17 cellular contexts compared by ENCODE assay signal in the genomic region with DNA sequence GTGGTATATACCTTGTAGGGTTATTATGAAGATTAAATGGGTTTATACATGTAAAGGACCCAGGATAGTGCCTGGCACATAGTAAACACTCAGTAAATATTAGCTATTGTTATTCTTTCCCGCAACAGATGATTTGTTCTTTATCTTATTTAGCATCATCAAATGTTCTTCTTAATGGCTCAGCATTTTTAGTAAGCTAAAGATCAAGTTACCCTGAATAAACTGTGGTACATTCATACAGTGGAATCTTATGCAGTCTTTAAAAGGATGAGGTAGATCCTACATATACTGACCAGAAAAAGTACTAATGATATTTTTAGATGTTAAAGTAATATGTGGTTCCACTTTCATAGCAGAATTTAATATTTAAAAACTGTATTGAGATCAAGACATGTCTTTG.
DNase-seq lines count a peak whose midpoint lies in the region; ATAC-seq, FAIRE-seq and TF ChIP-seq lines count a peak whose summit lies in the region.
"Had no signal": no experiment of that assay in that cellular context is flagged by ENCODE, and none has a peak within 500 bp of the region (broad histone marks: within the 10 kb centered on the region; RNA-seq: fewer than 3 reads in every experiment).

No MANE protein-coding gene starts in this region.

- H3K4me3 ChIP-seq in SK-N-SH (ENCODE audit: low read depth in 2 of 2, low read length in 1 of 2): no peak overlapping the region
- H3K4me3 ChIP-seq in GM12878: peak overlapping the region; percentile 66
- no peak overlapping the region for H3K4me3 ChIP-seq in tibial artery
- no peak overlapping the region for H3K4me3 ChIP-seq in body of pancreas
- H3K4me3 ChIP-seq: BLaER1, GM23248 had no signal

- RAD21 ChIA-PET in GM12878 (lab: Charles Lee; ENCODE audit: unreplicated experiment): interaction anchor here (1.1 to 1.5 kb wide), 2 partner anchors 30 to 34 kb away, joined by 4 to 5 read pairs; no protein-coding TSS in a partner anchor

- no peak for TF ChIP-seq RAD21 in SK-N-SH (IDR thresholded peaks at IDR 0.05; ENCODE audit: low read length)
- TF ChIP-seq RAD21 in GM12878 (IDR thresholded peaks at IDR 0.05; ENCODE audit: insufficient read depth, low read depth, low read length): no peak

- H3K36me3 Mint-ChIP-seq in osteocyte (ENCODE audit: unreplicated experiment): peaks cover 3% of the 10 kb centered on the region
- H3K36me3 Mint-ChIP-seq: CD8-positive, alpha-beta memory T cell had no signal

- no peaks in the 10 kb centered on the region for H3K36me3 ChIP-seq in SK-N-SH (replicated peaks in 1 of 2; ENCODE audit: control insufficient read depth in 1 of 2, insufficient read depth in 2 of 2, low read length in 1 of 2)
- no peaks in the 10 kb centered on the region; a peak in 1 of 4 replicates for H3K36me3 ChIP-seq in GM12878 (ENCODE audit: control insufficient read depth in 2 of 2, insufficient read depth in 2 of 2, low read length in 1 of 2)
- H3K36me3 ChIP-seq in tibial artery: no peaks in the 10 kb centered on the region
- no peaks in the 10 kb centered on the region for H3K36me3 ChIP-seq in body of pancreas (replicated peaks in 1 of 2; ENCODE audit: insufficient read depth in 1 of 2, low read depth in 2 of 2)
- H3K36me3 ChIP-seq: BLaER1 had no signal

- H3K27ac ChIP-seq in SK-N-SH (ENCODE audit: low read depth in 2 of 2, low read length in 1 of 2) (no peak overlapping the region), GM12878 (ENCODE audit: control insufficient read depth, insufficient read depth) (no peak overlapping the region; the same call in 1 of the 2 replicates), tibial artery (peak overlapping the region; percentile 77 to 83), body of pancreas (no peak overlapping the region)
- H3K27ac ChIP-seq: 22Rv1, BLaER1, GM23248 had no signal

- H3K9me2 ChIP-seq in SK-N-SH: no peaks in the 10 kb centered on the region

- H3K9ac ChIP-seq in SK-N-SH (no peak overlapping the region), GM12878 (ENCODE audit: control insufficient read depth, insufficient read depth, low read length) (no peak overlapping the region)
- H3K9ac ChIP-seq: BLaER1, GM23248 had no signal

- no peaks in the 10 kb centered on the region for H3K27me3 Mint-ChIP-seq in osteocyte (ENCODE audit: unreplicated experiment)
- H3K27me3 Mint-ChIP-seq: CD8-positive, alpha-beta memory T cell had no signal

- TF ChIP-seq CTCF in SK-N-SH (IDR thresholded peaks at IDR 0.05) (no peak), GM12878 (IDR thresholded peaks at IDR 0.05 in 2 of 3, conservative IDR thresholded peaks at IDR 0.05 in 1 of 3; ENCODE audit: control insufficient read depth in 2 of 3, extremely low read depth in 1 of 3, insufficient read depth in 1 of 3, low read depth in 3 of 3, low read length in 3 of 3) (no peak), osteocyte (IDR thresholded peaks at IDR 0.05) (no peak), tibial artery (IDR thresholded peaks at IDR 0.05) (no peak), body of pancreas (IDR thresholded peaks at IDR 0.05) (no peak)

- H3K4me2 ChIP-seq in SK-N-SH (no peak overlapping the region), GM12878 (ENCODE audit: control insufficient read depth, insufficient read depth) (peak overlapping the region; percentile 54)
- H3K4me2 ChIP-seq: BLaER1 had no signal

- H3K27me3 ChIP-seq in SK-N-SH (ENCODE audit: insufficient read depth) (no peaks in the 10 kb centered on the region), GM12878 (replicated peaks in 1 of 2; ENCODE audit: control insufficient read depth in 2 of 2, insufficient read depth in 2 of 2, low read length in 1 of 2) (no peaks in the 10 kb centered on the region), tibial artery (no peaks in the 10 kb centered on the region), body of pancreas (no peaks in the 10 kb centered on the region)
- H3K27me3 ChIP-seq: BLaER1 had no signal

- H2AFZ ChIP-seq in SK-N-SH (ENCODE audit: low read depth) (no peak overlapping the region), GM12878 (ENCODE audit: control insufficient read depth, low read depth, low read length) (no peak overlapping the region)
- H2AFZ ChIP-seq: GM23248 had no signal

- H3F3A ChIP-seq in SK-N-SH (replicated peaks; ENCODE audit: insufficient read depth): peaks cover 4% of the 10 kb centered on the region

- intact Hi-C loops in GM12878 (cut with micrococcal nuclease; ENCODE audit: unreplicated experiment): loop anchor here (10.0 kb wide), 1 partner anchor 1166 kb away; the partner anchor contains the start of gene LSM8
- intact Hi-C loops in tibial artery (cut with DNase I; ENCODE audit: low total_unique reads): no loop called here
- intact Hi-C loops in body of pancreas (cut with DNase I): no loop called here

- SMC1A ChIA-PET in GM12878 (lab: Charles Lee; ENCODE audit: uncharacterized antibody, unreplicated experiment): interaction anchor here (1.1 to 8.4 kb wide), 3 partner anchors 9 to 92 kb away, joined by 3 to 97 read pairs (median 12); no protein-coding TSS in a partner anchor

- H3K4me3 Mint-ChIP-seq in osteocyte (ENCODE audit: unreplicated experiment): no peak overlapping the region
- H3K4me3 Mint-ChIP-seq: CD8-positive, alpha-beta memory T cell had no signal

- no peaks in the 10 kb centered on the region for H4K20me1 ChIP-seq in SK-N-SH (ENCODE audit: insufficient read depth)
- no peaks in the 10 kb centered on the region for H4K20me1 ChIP-seq in GM12878 (ENCODE audit: control insufficient read depth, insufficient read depth)

- peaks cover 55% of the 10 kb centered on the region for H3K4me1 Mint-ChIP-seq in osteocyte (ENCODE audit: unreplicated experiment)

- no TSS peak for BruUV-seq in GM12878 (replicated peaks; lab: Mats Ljungman, UMichigan)

- POLR2A ChIA-PET in SK-N-SH (lab: Yijun Ruan, JAX) (no interaction called here), GM12878 (lab: Charles Lee) (no interaction called here)

- H3K9me3 ChIP-seq in SK-N-SH (no peaks in the 10 kb centered on the region), GM12878 (replicated peaks; ENCODE audit: control insufficient read depth, insufficient read depth, low read length) (no peaks in the 10 kb centered on the region), tibial artery (no peaks in the 10 kb centered on the region), body of pancreas (no peaks in the 10 kb centered on the region)
- H3K9me3 ChIP-seq: BLaER1, Caco-2 had no signal

- WGBS in SK-N-SH (ENCODE audit: low lambda C conversion rate): 100% methylated on average over 1 of the region's 1 CpG
- 90% methylated on average over 1 of the region's 1 CpG for WGBS in GM12878 (ENCODE audit: insufficient coverage, insufficient replicate concordance, low lambda C conversion rate, missing lambda C conversion rate)
- WGBS in body of pancreas, 2 donors: 65 to 68% methylated on average over 1 of the region's 1 CpG

- DNase-seq in SK-N-SH (no peak), GM12878 (ENCODE audit: low read depth, low spot score) (no peak), osteocyte (ENCODE audit: extremely low spot score, unreplicated experiment) (no peak), tibial artery (no peak), NCI-H446 treated with DMSO at 0.1 percent for 48 hours (lab: John Stamatoyannopoulos, UW) (no peak), body of pancreas (no peak), NCI-H2171 treated with DMSO at 0.1 percent for 48 hours (lab: John Stamatoyannopoulos, UW) (no peak)
- DNase-seq: AML-193; Caco-2; CD8-positive, alpha-beta memory T cell; DND-41; GDM1; GM23248; IMR-90 had no signal

- TF ChIP-seq POLR2A in GM12878 (IDR thresholded peaks at IDR 0.05; ENCODE audit: low read depth, low read length) (no peak), body of pancreas (IDR thresholded peaks at IDR 0.05) (no peak)

- H3K9me3 Mint-ChIP-seq in osteocyte (ENCODE audit: unreplicated experiment): no peaks in the 10 kb centered on the region
- H3K9me3 Mint-ChIP-seq: CD8-positive, alpha-beta memory T cell had no signal

- peak overlapping the region; percentile 88 for H3K27ac Mint-ChIP-seq in osteocyte (ENCODE audit: unreplicated experiment)
- H3K27ac Mint-ChIP-seq: CD8-positive, alpha-beta memory T cell had no signal

- H3K4me1 ChIP-seq in SK-N-SH (ENCODE audit: control insufficient read depth in 1 of 2, insufficient read depth in 2 of 2, low read depth in 1 of 2, low read length in 1 of 2): peaks cover 19 to 40% of the 10 kb centered on the region in 2 experiments; a peak in 3 of 4 replicates
- peaks cover 22% of the 10 kb centered on the region for H3K4me1 ChIP-seq in GM12878 (ENCODE audit: control insufficient read depth, insufficient read depth, low read length)
- H3K4me1 ChIP-seq in tibial artery: peaks cover 0 to 71% (median 15%) of the 10 kb centered on the region in 4 donors
- H3K4me1 ChIP-seq in body of pancreas: peaks cover 13% of the 10 kb centered on the region

- no peak for FAIRE-seq in GM12878 (lab: Jason Lieb, UNC)

- TF ChIP-seq EP300 in SK-N-SH (IDR thresholded peaks at IDR 0.05; ENCODE audit: borderline replicate concordance in 1 of 2, low read depth in 1 of 2, low read length in 1 of 2) (no peak), GM12878 (IDR thresholded peaks at IDR 0.05; ENCODE audit: borderline replicate concordance in 1 of 2, control insufficient read depth in 1 of 2, low read depth in 2 of 2, low read length in 2 of 2) (no peak)

- CTCF ChIA-PET in SK-N-SH (lab: Yijun Ruan, JAX): interaction anchor here (0.7 to 5.5 kb wide), 5 partner anchors 17 to 111 kb away, joined by 3 to 54 read pairs (median 10); no protein-coding TSS in a partner anchor
- CTCF ChIA-PET in GM12878 (lab: Yijun Ruan, JAX): interaction anchor here (0.6 to 2.5 kb wide), 2 partner anchors 8 to 697 kb away, joined by 3 to 7 read pairs; no protein-coding TSS in a partner anchor

- ATAC-seq in SK-N-SH treated with all-trans-retinoic acid at 6 μM for 48 hours (no peak), GM12878 (no peak), body of pancreas (no peak)

- H3K79me2 ChIP-seq in SK-N-SH (ENCODE audit: insufficient read depth) (peaks cover 36% of the 10 kb centered on the region), GM12878 (ENCODE audit: control insufficient read depth, insufficient read depth, low read length) (peaks cover 99% of the 10 kb centered on the region)

- in situ Hi-C loops in GM12878 (cut with MboI): no loop called here

TF ChIP-seq in SK-N-SH, 30 proteins besides CTCF, POLR2A, EP300 and RAD21 (continues in another document):
- TF ChIP-seq FOXJ3 (CRISPR knock-in tag; IDR thresholded peaks at IDR 0.05): no peak

TF ChIP-seq in GM12878, 131 proteins besides CTCF, POLR2A, EP300 and RAD21:
- TF ChIP-seq FOXM1 (IDR thresholded peaks at IDR 0.05; ENCODE audit: low read depth, low read length) (no peak), ZBED1 (IDR thresholded peaks at IDR 0.05; ENCODE audit: borderline replicate concordance) (no peak), RBBP5 (conservative IDR thresholded peaks at IDR 0.05) (no peak)
TF ChIP-seq in GM12878: peak in this region for 0.

Comparison
In these comparisons a context has a peak if more than half of its experiments do, and no peak if none do; other contexts are left out.
1. H3K27ac ChIP-seq: peak in tibial artery (2 of 2); none in SK-N-SH (0 of 2), GM12878 (single experiment) and body of pancreas (0 of 4).